In the genomic region with DNA sequence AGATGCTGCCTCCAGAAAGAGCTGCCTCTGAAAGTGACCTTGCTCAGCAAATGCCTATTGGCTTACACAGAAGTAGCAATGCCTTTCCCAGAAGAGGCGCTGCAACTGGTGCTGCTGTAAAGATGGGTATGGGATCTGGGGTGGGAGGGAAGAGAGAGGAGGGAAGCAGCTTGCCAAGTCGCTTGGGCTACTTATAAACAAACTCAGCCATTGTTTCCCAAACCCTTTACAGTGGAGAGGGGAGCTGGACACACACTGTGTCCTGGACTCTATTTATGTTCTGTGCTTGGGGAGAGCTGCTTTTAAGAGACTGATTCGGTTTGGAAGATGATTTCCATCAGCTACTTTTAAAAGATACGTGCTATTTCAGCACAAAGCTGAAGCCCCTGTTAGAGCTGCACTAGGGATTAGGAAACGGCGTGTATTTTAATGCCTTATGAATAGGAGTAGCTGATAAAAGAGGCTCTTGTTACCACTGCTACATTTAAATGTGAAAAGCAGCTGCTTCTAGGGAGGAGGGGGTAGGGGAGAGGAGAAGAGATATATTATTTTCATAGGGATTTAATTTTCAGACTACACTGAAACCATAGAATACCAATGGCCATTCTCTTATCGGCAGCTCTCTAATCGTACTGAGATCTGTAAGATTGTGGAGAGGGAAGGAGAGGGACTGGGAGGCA, we compare ENCODE assay signal across 10 cellular contexts.
DNase-seq lines count a peak whose midpoint lies in the region; ATAC-seq, FAIRE-seq and TF ChIP-seq lines count a peak whose summit lies in the region.
"Had no signal": no experiment of that assay in that cellular context is flagged by ENCODE, and none has a peak within 500 bp of the region (broad histone marks: within the 10 kb centered on the region; RNA-seq: fewer than 3 reads in every experiment).

No MANE protein-coding gene starts in this region.

- in situ Hi-C loops in IMR-90 (cut with MboI; ENCODE audit: low sequenced_read_pairs) (no loop called here), K562 (cut with MboI) (no loop called here)

- H4K20me1 ChIP-seq in IMR-90 (ENCODE audit: insufficient read depth, low read length) (no peaks in the 10 kb centered on the region), K562 (replicated peaks; ENCODE audit: control insufficient read depth, insufficient read depth, low read length) (no peaks in the 10 kb centered on the region)

- H2BK20ac ChIP-seq in IMR-90 (ENCODE audit: low read depth, low read length), result no peak overlapping the region

- H3K27me3 ChIP-seq in IMR-90 (ENCODE audit: control insufficient read depth, insufficient read depth, low read length) (no peaks in the 10 kb centered on the region), K562 (ENCODE audit: control insufficient read depth in 2 of 2, insufficient read depth in 2 of 2, low read length in 2 of 2) (peaks cover 6 to 28% of the 10 kb centered on the region in 2 experiments; a peak in 4 of 5 replicates)

- no peak overlapping the region for H3K56ac ChIP-seq in IMR-90 (ENCODE audit: extremely low read depth, insufficient read depth, low read length)

- TF ChIP-seq POLR2A in IMR-90 (IDR thresholded peaks at IDR 0.05; ENCODE audit: low read depth, low read length) (no peak), K562 (conservative IDR thresholded peaks at IDR 0.05) (no peak)

- H3K4me3 ChIP-seq in IMR-90 (ENCODE audit: insufficient read depth, low read depth, low read length) (no peak overlapping the region), K562 (no peak overlapping the region)

- no peak overlapping the region for H3K4ac ChIP-seq in IMR-90 (ENCODE audit: low read depth, low read length)

- H2BK5ac ChIP-seq in IMR-90 (ENCODE audit: low read depth, low read length, poor library complexity, severe bottlenecking), result no peak overlapping the region

- H3K27ac ChIP-seq in IMR-90 (ENCODE audit: insufficient read depth, low read length) (no peak overlapping the region), K562 (ENCODE audit: extremely low read depth, low read depth, low read length) (no peak overlapping the region)

- DNase-seq in IMR-90, result peak; percentile 6
- DNase-seq in K562 (ENCODE audit: extremely low read depth in 1 of 4, low spot score in 3 of 4), result peak in 1 of 4 experiments; percentile 4
- DNase-seq in inferior parietal cortex (ENCODE audit: extremely low spot score), result peak; percentile 9
- peak; percentile 24 for DNase-seq in smooth muscle cell of the brain vasculature (ENCODE audit: low read depth, low spot score)
- no peak for DNase-seq in SW480 (ENCODE audit: low spot score)
- DNase-seq: GF-D8, mammary epithelial cell had no signal

- dilution Hi-C loops in IMR-90 (cut with HindIII; ENCODE audit: low sequenced_read_pairs, unreplicated experiment), result no loop called here

- no peak overlapping the region for H4K5ac ChIP-seq in IMR-90 (ENCODE audit: low read depth, low read length)

- H3K9ac ChIP-seq in IMR-90 (ENCODE audit: low read depth, low read length), result no peak overlapping the region
- no peak overlapping the region for H3K9ac ChIP-seq in K562 (ENCODE audit: insufficient read depth in 1 of 2, low read depth in 2 of 2, low read length in 2 of 2)

- no peaks in the 10 kb centered on the region for H3K79me1 ChIP-seq in IMR-90 (ENCODE audit: low read depth in 1 of 2, low read length in 2 of 2)

- no peak overlapping the region for H2BK120ac ChIP-seq in IMR-90 (ENCODE audit: low read depth, low read length)

- H3K79me2 ChIP-seq in K562 (ENCODE audit: control insufficient read depth, insufficient read depth, low read length), result no peaks in the 10 kb centered on the region

- ATAC-seq in IMR-90 (ENCODE audit: low read depth), result peak; percentile 32; the same call in 1 of the 2 replicates
- peak; percentile 33; the same call in 2 of the 3 replicates for ATAC-seq in K562
- no peak for ATAC-seq in HG03135 (IDR thresholded peaks at IDR 0.05; ENCODE audit: unreplicated experiment)
- no peak for ATAC-seq in HG02852 (IDR thresholded peaks at IDR 0.05; ENCODE audit: unreplicated experiment)
- no peak for ATAC-seq in GM18502 (IDR thresholded peaks at IDR 0.05; ENCODE audit: poor library complexity, unreplicated experiment)

- no peak overlapping the region for H2AK5ac ChIP-seq in IMR-90 (ENCODE audit: low read depth, low read length)

- TF ChIP-seq RAD21 in IMR-90 (IDR thresholded peaks at IDR 0.05; ENCODE audit: low read length) (no peak), K562 (CRISPR knock-in tag; conservative IDR thresholded peaks at IDR 0.05 in 1 of 2, IDR thresholded peaks at IDR 0.05 in 1 of 2) (no peak)

- H3K4me2 ChIP-seq in IMR-90 (ENCODE audit: low read depth, low read length) (no peak overlapping the region), K562 (ENCODE audit: insufficient read depth, low read length) (no peak overlapping the region)

- TF ChIP-seq CTCF in IMR-90 (conservative IDR thresholded peaks at IDR 0.05; ENCODE audit: low read depth, low read length) (no peak), K562 (IDR thresholded peaks at IDR 0.05 in 2 of 3, conservative IDR thresholded peaks at IDR 0.05 in 1 of 3; ENCODE audit: insufficient read depth in 2 of 3, low read depth in 1 of 3, low read length in 3 of 3) (no peak)

- H2AK9ac ChIP-seq in IMR-90 (replicated peaks; ENCODE audit: low read depth, low read length, poor library complexity), result no peak overlapping the region

- H3K36me3 ChIP-seq in IMR-90 (ENCODE audit: control insufficient read depth, insufficient read depth, low read length) (no peaks in the 10 kb centered on the region), K562 (ENCODE audit: control insufficient read depth, insufficient read depth, low read length) (no peaks in the 10 kb centered on the region)

- H3K9me1 ChIP-seq in IMR-90 (ENCODE audit: insufficient read depth, low read length), result no peaks in the 10 kb centered on the region
- no peaks in the 10 kb centered on the region for H3K9me1 ChIP-seq in K562 (ENCODE audit: control insufficient read depth, insufficient read depth, low read length)

- H3K23ac ChIP-seq in IMR-90 (ENCODE audit: low read depth, low read length), result no peak overlapping the region

- no peak for TF ChIP-seq EP300 in K562 (IDR thresholded peaks at IDR 0.05; ENCODE audit: low read length)

- no peak for FAIRE-seq in K562 (lab: Jason Lieb, UNC)

- CTCF ChIA-PET in IMR-90 (lab: Yijun Ruan, JAX), result no interaction called here
- CTCF ChIA-PET in K562 (lab: Yijun Ruan, JAX; ENCODE audit: low intra/inter-chr PET ratio), result no interaction called here

- H2AFZ ChIP-seq in IMR-90 (replicated peaks; ENCODE audit: low read length, poor library complexity), result no peak overlapping the region
- no peak overlapping the region for H2AFZ ChIP-seq in K562 (ENCODE audit: low read depth, low read length)

- BruUV-seq in IMR-90 (replicated peaks; lab: Mats Ljungman, UMichigan) (no TSS peak), K562 (replicated peaks; lab: Mats Ljungman, UMichigan) (no TSS peak)

- H2BK15ac ChIP-seq in IMR-90 (ENCODE audit: low read depth, low read length), result no peak overlapping the region

- H3K4me1 ChIP-seq in IMR-90 (ENCODE audit: control insufficient read depth, insufficient read depth, low read length) (no peaks in the 10 kb centered on the region), K562 (replicated peaks in 1 of 2; ENCODE audit: control insufficient read depth in 2 of 2, insufficient read depth in 2 of 2, low read length in 2 of 2) (no peaks in the 10 kb centered on the region; a peak in 1 of 5 replicates)

- intact Hi-C loops in IMR-90 (cut with micrococcal nuclease), result no loop called here
- intact Hi-C loops in K562 (cut with micrococcal nuclease), result loop anchor here (5.0 to 10.0 kb wide), 5 partner anchors 185 to 1653 kb away; no protein-coding TSS in a partner anchor

- H3K18ac ChIP-seq in IMR-90 (ENCODE audit: low read depth, low read length), result no peak overlapping the region

- H4K8ac ChIP-seq in IMR-90 (ENCODE audit: low read depth in 2 of 2, low read length in 2 of 2), result no peak overlapping the region

- H3K9me3 ChIP-seq in IMR-90 (ENCODE audit: control insufficient read depth, insufficient read depth, low read length), result no peaks in the 10 kb centered on the region; the same call in 1 of the 2 replicates
- no peaks in the 10 kb centered on the region for H3K9me3 ChIP-seq in K562 (replicated peaks; ENCODE audit: control insufficient read depth, insufficient read depth, low read depth, low read length)

- no peak overlapping the region for H4K91ac ChIP-seq in IMR-90 (ENCODE audit: insufficient read depth, low read depth, low read length)

- WGBS in IMR-90 (ENCODE audit: extremely low coverage in 2 of 2, insufficient read length in 1 of 2), 2 experiments, result 0% methylated on average over 2 of the region's 8 CpGs; no CpG with 5 or more reads in 1 of the 2 experiments
- 0% methylated on average over 7 of the region's 8 CpGs for WGBS in K562 (ENCODE audit: insufficient coverage, low coverage, missing lambda C conversion rate)

- POLR2A ChIA-PET in IMR-90 (lab: Charles Lee; ENCODE audit: unreplicated experiment) (no interaction called here), K562 (lab: Yijun Ruan, JAX) (no interaction called here)

- no peak overlapping the region for H3K14ac ChIP-seq in IMR-90 (replicated peaks; ENCODE audit: low read depth, low read length)

TF ChIP-seq in IMR-90, 13 proteins besides CTCF, POLR2A, EP300 and RAD21 (continues in another document):
- TF ChIP-seq RCOR1 (IDR thresholded peaks at IDR 0.05; ENCODE audit: insufficient replicate concordance, low read length), result no peak
- TF ChIP-seq SMC3 (IDR thresholded peaks at IDR 0.05; ENCODE audit: low read depth, low read length), result no peak
- TF ChIP-seq BHLHE40 (IDR thresholded peaks at IDR 0.05; ENCODE audit: low read depth, low read length), result no peak
- no peak for TF ChIP-seq MAFK (IDR thresholded peaks at IDR 0.05; ENCODE audit: low read depth, low read length)
- TF ChIP-seq RFX5 (IDR thresholded peaks at IDR 0.05; ENCODE audit: low read depth, low read length), result no peak
- no peak for TF ChIP-seq FOS (IDR thresholded peaks at IDR 0.05; ENCODE audit: low read depth, low read length)
- no peak for TF ChIP-seq NFE2L2 (IDR thresholded peaks at IDR 0.05; ENCODE audit: low read depth, low read length)
- no peak for TF ChIP-seq MXI1 (IDR thresholded peaks at IDR 0.05; ENCODE audit: borderline replicate concordance, low read depth, low read length)

TF ChIP-seq in K562, 482 proteins besides CTCF, POLR2A, EP300 and RAD21:
- TF ChIP-seq ZNF143 (CRISPR knock-in tag; IDR thresholded peaks at IDR 0.05) (no peak), STAT5B (CRISPR knock-in tag; IDR thresholded peaks at IDR 0.05) (no peak), POU5F1 (IDR thresholded peaks at IDR 0.05; ENCODE audit: borderline replicate concordance, low read depth, low read length, partially characterized antibody) (no peak), NR4A1 (CRISPR knock-in tag; IDR thresholded peaks at IDR 0.05) (no peak), NR4A1 (tag; IDR thresholded peaks at IDR 0.05) (no peak), HNRNPH1 (optimal IDR thresholded peaks at IDR 0.05; ENCODE audit: low read depth, low read length) (no peak)

Comparison
In these comparisons a context has a peak if more than half of its experiments do, and no peak if none do; other contexts are left out.
1. ATAC-seq: peak in IMR-90 (single experiment) and K562 (single experiment); none in HG03135 (single experiment), HG02852 (single experiment) and GM18502 (single experiment).